ENCODE assay signal across 3 cellular contexts in the genomic region with DNA sequence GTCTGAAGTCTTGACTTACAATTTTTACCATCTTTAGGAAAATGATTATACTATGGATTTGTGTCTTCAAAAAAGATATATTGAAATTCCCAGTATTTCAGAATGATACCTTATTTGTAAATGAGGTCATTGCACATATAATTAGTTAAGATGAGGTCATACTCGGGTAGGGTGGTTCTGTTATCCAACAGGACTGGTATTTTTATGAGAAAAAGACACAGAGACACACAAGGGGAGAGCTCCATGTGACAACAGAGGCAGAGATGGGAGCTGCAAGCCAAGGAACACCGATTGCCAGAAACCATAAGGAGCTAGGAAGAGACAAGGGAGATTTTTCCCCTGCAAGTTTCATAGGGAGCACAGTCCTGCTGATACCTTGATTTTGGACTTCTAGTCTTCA.
TF ChIP-seq lines count a peak whose summit lies in the region.

No MANE protein-coding gene starts in this region.

TF ChIP-seq in HCT116, 20 proteins besides CTCF, POLR2A, EP300 and RAD21:
- TF ChIP-seq POLR2AphosphoS5 (IDR thresholded peaks at IDR 0.05; ENCODE audit: low read depth, low read length) (no peak), FOSL1 (IDR thresholded peaks at IDR 0.05; ENCODE audit: low read depth) (no peak), EZH2 (IDR thresholded peaks at IDR 0.05) (no peak), ELF1 (IDR thresholded peaks at IDR 0.05; ENCODE audit: borderline replicate concordance, low read depth) (no peak), TCF7L2 (IDR thresholded peaks at IDR 0.05; ENCODE audit: borderline replicate concordance, extremely low read depth, insufficient read depth, insufficient read length) (no peak)
- TF ChIP-seq, protein P1, sequence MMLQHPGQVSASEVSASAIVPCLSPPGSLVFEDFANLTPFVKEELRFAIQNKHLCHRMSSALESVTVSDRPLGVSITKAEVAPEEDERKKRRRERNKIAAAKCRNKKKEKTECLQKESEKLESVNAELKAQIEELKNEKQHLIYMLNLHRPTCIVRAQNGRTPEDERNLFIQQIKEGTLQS (IDR thresholded peaks at IDR 0.05) = no peak

TF ChIP-seq in WTC11, 78 proteins besides CTCF, POLR2A, EP300 and RAD21:
- TF ChIP-seq ZNF232 (CRISPR knock-in tag; IDR thresholded peaks at IDR 0.05) = no peak
- no peak for TF ChIP-seq JUN (CRISPR knock-in tag; IDR thresholded peaks at IDR 0.05)
- TF ChIP-seq, protein P2, sequence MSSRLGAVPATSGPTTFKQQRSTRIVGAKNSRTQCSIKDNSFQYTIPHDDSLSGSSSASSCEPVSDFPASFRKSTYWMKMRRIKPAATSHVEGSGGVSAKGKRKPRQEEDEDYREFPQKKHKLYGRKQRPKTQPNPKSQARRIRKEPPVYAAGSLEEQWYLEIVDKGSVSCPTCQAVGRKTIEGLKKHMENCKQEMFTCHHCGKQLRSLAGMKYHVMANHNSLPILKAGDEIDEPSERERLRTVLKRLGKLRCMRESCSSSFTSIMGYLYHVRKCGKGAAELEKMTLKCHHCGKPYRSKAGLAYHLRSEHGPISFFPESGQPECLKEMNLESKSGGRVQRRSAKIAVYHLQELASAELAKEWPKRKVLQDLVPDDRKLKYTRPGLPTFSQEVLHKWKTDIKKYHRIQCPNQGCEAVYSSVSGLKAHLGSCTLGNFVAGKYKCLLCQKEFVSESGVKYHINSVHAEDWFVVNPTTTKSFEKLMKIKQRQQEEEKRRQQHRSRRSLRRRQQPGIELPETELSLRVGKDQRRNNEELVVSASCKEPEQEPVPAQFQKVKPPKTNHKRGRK (CRISPR knock-in tag; IDR thresholded peaks at IDR 0.05; ENCODE audit: borderline replicate concordance) = no peak
- no peak for TF ChIP-seq RELA (CRISPR knock-in tag; IDR thresholded peaks at IDR 0.05; ENCODE audit: borderline replicate concordance)
- TF ChIP-seq, protein P3, sequence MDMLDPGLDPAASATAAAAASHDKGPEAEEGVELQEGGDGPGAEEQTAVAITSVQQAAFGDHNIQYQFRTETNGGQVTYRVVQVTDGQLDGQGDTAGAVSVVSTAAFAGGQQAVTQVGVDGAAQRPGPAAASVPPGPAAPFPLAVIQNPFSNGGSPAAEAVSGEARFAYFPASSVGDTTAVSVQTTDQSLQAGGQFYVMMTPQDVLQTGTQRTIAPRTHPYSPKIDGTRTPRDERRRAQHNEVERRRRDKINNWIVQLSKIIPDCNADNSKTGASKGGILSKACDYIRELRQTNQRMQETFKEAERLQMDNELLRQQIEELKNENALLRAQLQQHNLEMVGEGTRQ (CRISPR knock-in tag; IDR thresholded peaks at IDR 0.05) = no peak
- no peak for TF ChIP-seq ZBTB21 (CRISPR knock-in tag; IDR thresholded peaks at IDR 0.05; ENCODE audit: borderline replicate concordance)

TF ChIP-seq in SK-N-SH, 30 proteins besides CTCF, POLR2A, EP300 and RAD21:
- no peak for TF ChIP-seq MXI1 (IDR thresholded peaks at IDR 0.05; ENCODE audit: low read depth, low read length)
- no peak for TF ChIP-seq JUND (IDR thresholded peaks at IDR 0.05)
- no peak for TF ChIP-seq CHD2 (IDR thresholded peaks at IDR 0.05; ENCODE audit: low read length, partially characterized antibody)
- no peak for TF ChIP-seq POLR2AphosphoS5 (IDR thresholded peaks at IDR 0.05; ENCODE audit: low read depth, low read length)
- TF ChIP-seq EZH2phosphoT487 (IDR thresholded peaks at IDR 0.05; ENCODE audit: borderline replicate concordance, low read depth) = no peak
- TF ChIP-seq GATA2 (CRISPR knock-in tag; IDR thresholded peaks at IDR 0.05) = no peak
- TF ChIP-seq, protein P4, sequence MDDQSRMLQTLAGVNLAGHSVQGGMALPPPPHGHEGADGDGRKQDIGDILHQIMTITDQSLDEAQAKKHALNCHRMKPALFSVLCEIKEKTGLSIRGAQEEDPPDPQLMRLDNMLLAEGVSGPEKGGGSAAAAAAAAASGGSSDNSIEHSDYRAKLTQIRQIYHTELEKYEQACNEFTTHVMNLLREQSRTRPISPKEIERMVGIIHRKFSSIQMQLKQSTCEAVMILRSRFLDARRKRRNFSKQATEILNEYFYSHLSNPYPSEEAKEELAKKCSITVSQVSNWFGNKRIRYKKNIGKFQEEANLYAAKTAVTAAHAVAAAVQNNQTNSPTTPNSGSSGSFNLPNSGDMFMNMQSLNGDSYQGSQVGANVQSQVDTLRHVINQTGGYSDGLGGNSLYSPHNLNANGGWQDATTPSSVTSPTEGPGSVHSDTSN (IDR thresholded peaks at IDR 0.05) = no peak
- TF ChIP-seq, protein P5, sequence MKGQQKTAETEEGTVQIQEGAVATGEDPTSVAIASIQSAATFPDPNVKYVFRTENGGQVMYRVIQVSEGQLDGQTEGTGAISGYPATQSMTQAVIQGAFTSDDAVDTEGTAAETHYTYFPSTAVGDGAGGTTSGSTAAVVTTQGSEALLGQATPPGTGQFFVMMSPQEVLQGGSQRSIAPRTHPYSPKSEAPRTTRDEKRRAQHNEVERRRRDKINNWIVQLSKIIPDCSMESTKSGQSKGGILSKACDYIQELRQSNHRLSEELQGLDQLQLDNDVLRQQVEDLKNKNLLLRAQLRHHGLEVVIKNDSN (IDR thresholded peaks at IDR 0.05; ENCODE audit: borderline replicate concordance, low read depth) = no peak
- TF ChIP-seq RFX5 (IDR thresholded peaks at IDR 0.05; ENCODE audit: low read length) = no peak
- TF ChIP-seq TCF12 (IDR thresholded peaks at IDR 0.05) = no peak
- TF ChIP-seq FOSL2 (IDR thresholded peaks at IDR 0.05; ENCODE audit: borderline replicate concordance, low read depth) = no peak
- TF ChIP-seq RCOR1 (IDR thresholded peaks at IDR 0.05; ENCODE audit: low read length) = no peak
- TF ChIP-seq, protein P6, sequence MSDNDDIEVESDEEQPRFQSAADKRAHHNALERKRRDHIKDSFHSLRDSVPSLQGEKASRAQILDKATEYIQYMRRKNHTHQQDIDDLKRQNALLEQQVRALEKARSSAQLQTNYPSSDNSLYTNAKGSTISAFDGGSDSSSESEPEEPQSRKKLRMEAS (IDR thresholded peaks at IDR 0.05; ENCODE audit: low read depth) = no peak
- TF ChIP-seq, protein P3 (IDR thresholded peaks at IDR 0.05; ENCODE audit: borderline replicate concordance, low read depth, low read length) = no peak
- TF ChIP-seq ELF1 (IDR thresholded peaks at IDR 0.05) = no peak
